In the genomic region with DNA sequence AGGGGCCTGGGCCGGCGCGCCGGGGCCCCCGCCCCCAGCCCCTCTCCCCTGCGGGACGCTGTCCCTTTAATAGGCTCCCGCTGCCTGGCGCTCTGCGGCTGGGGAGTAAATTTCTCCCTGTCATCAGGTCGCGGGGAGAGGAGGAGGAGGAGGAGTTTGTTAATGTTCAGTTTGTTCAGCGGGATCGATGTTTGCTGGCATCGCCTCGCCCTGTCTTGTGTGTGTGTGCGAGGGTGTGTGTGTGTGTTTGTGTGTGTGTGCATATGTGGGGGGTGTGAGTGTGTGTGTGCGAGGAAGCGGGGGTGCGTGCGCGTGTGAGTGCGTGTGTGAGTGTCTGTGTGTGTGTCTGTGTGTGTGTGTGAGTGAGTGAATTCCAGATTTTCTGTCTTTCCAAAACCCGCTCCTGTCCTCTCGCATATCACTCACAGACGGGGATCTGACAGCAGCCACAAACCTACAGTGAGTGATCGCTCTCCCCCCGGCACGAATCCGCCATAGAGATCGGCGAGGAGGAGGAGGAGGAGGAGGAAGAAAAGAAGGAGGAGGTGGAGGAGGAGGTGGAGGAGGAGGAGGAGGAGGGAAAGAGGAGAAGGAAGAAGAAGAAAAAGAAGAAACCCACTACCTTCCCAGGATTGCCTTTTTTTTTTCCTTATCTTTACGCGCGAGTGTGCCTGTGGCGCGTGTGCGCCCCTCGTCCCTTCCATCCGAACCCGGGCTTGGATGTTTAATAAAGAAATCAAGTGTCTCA, we compare ENCODE assay signal across 1 cellular context.
TF ChIP-seq lines count a peak whose summit lies in the region.

A gene with protein sequence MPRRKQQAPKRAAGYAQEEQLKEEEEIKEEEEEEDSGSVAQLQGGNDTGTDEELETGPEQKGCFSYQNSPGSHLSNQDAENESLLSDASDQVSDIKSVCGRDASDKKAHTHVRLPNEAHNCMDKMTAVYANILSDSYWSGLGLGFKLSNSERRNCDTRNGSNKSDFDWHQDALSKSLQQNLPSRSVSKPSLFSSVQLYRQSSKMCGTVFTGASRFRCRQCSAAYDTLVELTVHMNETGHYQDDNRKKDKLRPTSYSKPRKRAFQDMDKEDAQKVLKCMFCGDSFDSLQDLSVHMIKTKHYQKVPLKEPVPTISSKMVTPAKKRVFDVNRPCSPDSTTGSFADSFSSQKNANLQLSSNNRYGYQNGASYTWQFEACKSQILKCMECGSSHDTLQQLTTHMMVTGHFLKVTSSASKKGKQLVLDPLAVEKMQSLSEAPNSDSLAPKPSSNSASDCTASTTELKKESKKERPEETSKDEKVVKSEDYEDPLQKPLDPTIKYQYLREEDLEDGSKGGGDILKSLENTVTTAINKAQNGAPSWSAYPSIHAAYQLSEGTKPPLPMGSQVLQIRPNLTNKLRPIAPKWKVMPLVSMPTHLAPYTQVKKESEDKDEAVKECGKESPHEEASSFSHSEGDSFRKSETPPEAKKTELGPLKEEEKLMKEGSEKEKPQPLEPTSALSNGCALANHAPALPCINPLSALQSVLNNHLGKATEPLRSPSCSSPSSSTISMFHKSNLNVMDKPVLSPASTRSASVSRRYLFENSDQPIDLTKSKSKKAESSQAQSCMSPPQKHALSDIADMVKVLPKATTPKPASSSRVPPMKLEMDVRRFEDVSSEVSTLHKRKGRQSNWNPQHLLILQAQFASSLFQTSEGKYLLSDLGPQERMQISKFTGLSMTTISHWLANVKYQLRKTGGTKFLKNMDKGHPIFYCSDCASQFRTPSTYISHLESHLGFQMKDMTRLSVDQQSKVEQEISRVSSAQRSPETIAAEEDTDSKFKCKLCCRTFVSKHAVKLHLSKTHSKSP (N-terminal part only) (plus strand): TSS at position 169 of the 748 bp plus-strand sequence. CDS start 936 bp downstream, outside the sequence.

TF ChIP-seq in H1, 55 proteins besides CTCF, POLR2A, EP300 and RAD21:
- peak; percentile 85 for TF ChIP-seq SAP30 (IDR thresholded peaks at IDR 0.05; ENCODE audit: insufficient read depth, insufficient replicate concordance, low read length)
- TF ChIP-seq CREB1 (IDR thresholded peaks at IDR 0.05), result no peak
- TF ChIP-seq HDAC2 (IDR thresholded peaks at IDR 0.05; ENCODE audit: borderline replicate concordance in 1 of 2, low read depth in 2 of 2, low read length in 2 of 2), result 0 out of 4 replicates have a peak, but pooled peaks of 1 of the 2 experiments have one; percentile 51
- TF ChIP-seq, protein P1, sequence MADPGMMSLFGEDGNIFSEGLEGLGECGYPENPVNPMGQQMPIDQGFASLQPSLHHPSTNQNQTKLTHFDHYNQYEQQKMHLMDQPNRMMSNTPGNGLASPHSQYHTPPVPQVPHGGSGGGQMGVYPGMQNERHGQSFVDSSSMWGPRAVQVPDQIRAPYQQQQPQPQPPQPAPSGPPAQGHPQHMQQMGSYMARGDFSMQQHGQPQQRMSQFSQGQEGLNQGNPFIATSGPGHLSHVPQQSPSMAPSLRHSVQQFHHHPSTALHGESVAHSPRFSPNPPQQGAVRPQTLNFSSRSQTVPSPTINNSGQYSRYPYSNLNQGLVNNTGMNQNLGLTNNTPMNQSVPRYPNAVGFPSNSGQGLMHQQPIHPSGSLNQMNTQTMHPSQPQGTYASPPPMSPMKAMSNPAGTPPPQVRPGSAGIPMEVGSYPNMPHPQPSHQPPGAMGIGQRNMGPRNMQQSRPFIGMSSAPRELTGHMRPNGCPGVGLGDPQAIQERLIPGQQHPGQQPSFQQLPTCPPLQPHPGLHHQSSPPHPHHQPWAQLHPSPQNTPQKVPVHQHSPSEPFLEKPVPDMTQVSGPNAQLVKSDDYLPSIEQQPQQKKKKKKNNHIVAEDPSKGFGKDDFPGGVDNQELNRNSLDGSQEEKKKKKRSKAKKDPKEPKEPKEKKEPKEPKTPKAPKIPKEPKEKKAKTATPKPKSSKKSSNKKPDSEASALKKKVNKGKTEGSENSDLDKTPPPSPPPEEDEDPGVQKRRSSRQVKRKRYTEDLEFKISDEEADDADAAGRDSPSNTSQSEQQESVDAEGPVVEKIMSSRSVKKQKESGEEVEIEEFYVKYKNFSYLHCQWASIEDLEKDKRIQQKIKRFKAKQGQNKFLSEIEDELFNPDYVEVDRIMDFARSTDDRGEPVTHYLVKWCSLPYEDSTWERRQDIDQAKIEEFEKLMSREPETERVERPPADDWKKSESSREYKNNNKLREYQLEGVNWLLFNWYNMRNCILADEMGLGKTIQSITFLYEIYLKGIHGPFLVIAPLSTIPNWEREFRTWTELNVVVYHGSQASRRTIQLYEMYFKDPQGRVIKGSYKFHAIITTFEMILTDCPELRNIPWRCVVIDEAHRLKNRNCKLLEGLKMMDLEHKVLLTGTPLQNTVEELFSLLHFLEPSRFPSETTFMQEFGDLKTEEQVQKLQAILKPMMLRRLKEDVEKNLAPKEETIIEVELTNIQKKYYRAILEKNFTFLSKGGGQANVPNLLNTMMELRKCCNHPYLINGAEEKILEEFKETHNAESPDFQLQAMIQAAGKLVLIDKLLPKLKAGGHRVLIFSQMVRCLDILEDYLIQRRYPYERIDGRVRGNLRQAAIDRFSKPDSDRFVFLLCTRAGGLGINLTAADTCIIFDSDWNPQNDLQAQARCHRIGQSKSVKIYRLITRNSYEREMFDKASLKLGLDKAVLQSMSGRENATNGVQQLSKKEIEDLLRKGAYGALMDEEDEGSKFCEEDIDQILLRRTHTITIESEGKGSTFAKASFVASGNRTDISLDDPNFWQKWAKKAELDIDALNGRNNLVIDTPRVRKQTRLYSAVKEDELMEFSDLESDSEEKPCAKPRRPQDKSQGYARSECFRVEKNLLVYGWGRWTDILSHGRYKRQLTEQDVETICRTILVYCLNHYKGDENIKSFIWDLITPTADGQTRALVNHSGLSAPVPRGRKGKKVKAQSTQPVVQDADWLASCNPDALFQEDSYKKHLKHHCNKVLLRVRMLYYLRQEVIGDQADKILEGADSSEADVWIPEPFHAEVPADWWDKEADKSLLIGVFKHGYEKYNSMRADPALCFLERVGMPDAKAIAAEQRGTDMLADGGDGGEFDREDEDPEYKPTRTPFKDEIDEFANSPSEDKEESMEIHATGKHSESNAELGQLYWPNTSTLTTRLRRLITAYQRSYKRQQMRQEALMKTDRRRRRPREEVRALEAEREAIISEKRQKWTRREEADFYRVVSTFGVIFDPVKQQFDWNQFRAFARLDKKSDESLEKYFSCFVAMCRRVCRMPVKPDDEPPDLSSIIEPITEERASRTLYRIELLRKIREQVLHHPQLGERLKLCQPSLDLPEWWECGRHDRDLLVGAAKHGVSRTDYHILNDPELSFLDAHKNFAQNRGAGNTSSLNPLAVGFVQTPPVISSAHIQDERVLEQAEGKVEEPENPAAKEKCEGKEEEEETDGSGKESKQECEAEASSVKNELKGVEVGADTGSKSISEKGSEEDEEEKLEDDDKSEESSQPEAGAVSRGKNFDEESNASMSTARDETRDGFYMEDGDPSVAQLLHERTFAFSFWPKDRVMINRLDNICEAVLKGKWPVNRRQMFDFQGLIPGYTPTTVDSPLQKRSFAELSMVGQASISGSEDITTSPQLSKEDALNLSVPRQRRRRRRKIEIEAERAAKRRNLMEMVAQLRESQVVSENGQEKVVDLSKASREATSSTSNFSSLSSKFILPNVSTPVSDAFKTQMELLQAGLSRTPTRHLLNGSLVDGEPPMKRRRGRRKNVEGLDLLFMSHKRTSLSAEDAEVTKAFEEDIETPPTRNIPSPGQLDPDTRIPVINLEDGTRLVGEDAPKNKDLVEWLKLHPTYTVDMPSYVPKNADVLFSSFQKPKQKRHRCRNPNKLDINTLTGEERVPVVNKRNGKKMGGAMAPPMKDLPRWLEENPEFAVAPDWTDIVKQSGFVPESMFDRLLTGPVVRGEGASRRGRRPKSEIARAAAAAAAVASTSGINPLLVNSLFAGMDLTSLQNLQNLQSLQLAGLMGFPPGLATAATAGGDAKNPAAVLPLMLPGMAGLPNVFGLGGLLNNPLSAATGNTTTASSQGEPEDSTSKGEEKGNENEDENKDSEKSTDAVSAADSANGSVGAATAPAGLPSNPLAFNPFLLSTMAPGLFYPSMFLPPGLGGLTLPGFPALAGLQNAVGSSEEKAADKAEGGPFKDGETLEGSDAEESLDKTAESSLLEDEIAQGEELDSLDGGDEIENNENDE (IDR thresholded peaks at IDR 0.05; ENCODE audit: insufficient replicate concordance, low read length), result no peak
- no peak for TF ChIP-seq RXRA (IDR thresholded peaks at IDR 0.05; ENCODE audit: insufficient read depth, low read depth, low read length)
- TF ChIP-seq FOSL1 (IDR thresholded peaks at IDR 0.05; ENCODE audit: insufficient read depth, low read depth, low read length), result no peak
- no peak for TF ChIP-seq ZNF274 (IDR thresholded peaks at IDR 0.05; ENCODE audit: borderline replicate concordance, extremely low read depth, low read length)
- peak; percentile 33 for TF ChIP-seq ASH2L (IDR thresholded peaks at IDR 0.05; ENCODE audit: low read length)
- TF ChIP-seq SP1 (IDR thresholded peaks at IDR 0.05; ENCODE audit: low read depth, low read length), result no peak
- peak; percentile 14 for TF ChIP-seq RNF2 (IDR thresholded peaks at IDR 0.05; ENCODE audit: borderline replicate concordance, low read depth, low read length, missing control alignments, poor library complexity, severe bottlenecking)
- no peak for TF ChIP-seq CBX8 (IDR thresholded peaks at IDR 0.05; ENCODE audit: borderline replicate concordance, low read depth, low read length)
- TF ChIP-seq SUZ12 (IDR thresholded peaks at IDR 0.05; ENCODE audit: low read length), result no peak
- TF ChIP-seq HDAC6 (IDR thresholded peaks at IDR 0.05; ENCODE audit: low read depth, low read length), result no peak
- no peak for TF ChIP-seq RBBP5 (IDR thresholded peaks at IDR 0.05; ENCODE audit: borderline replicate concordance, low read depth, low read length)
- no peak for TF ChIP-seq EGR1 (IDR thresholded peaks at IDR 0.05; ENCODE audit: borderline replicate concordance, low read depth, low read length)
- TF ChIP-seq PHF8 (conservative IDR thresholded peaks at IDR 0.05; ENCODE audit: low read depth, low read length), result 0 out of 2 replicates have a peak, but pooled peaks have one; percentile 33
- TF ChIP-seq TAF7 (optimal IDR thresholded peaks at IDR 0.05; ENCODE audit: borderline replicate concordance, low read depth, low read length), result no peak
- TF ChIP-seq RFX5 (IDR thresholded peaks at IDR 0.05; ENCODE audit: borderline replicate concordance, low read depth, low read length), result no peak
- TF ChIP-seq, protein P2, sequence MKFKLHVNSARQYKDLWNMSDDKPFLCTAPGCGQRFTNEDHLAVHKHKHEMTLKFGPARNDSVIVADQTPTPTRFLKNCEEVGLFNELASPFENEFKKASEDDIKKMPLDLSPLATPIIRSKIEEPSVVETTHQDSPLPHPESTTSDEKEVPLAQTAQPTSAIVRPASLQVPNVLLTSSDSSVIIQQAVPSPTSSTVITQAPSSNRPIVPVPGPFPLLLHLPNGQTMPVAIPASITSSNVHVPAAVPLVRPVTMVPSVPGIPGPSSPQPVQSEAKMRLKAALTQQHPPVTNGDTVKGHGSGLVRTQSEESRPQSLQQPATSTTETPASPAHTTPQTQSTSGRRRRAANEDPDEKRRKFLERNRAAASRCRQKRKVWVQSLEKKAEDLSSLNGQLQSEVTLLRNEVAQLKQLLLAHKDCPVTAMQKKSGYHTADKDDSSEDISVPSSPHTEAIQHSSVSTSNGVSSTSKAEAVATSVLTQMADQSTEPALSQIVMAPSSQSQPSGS (IDR thresholded peaks at IDR 0.05; ENCODE audit: low read length), result no peak
- TF ChIP-seq, protein P3, sequence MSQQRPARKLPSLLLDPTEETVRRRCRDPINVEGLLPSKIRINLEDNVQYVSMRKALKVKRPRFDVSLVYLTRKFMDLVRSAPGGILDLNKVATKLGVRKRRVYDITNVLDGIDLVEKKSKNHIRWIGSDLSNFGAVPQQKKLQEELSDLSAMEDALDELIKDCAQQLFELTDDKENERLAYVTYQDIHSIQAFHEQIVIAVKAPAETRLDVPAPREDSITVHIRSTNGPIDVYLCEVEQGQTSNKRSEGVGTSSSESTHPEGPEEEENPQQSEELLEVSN (IDR thresholded peaks at IDR 0.05), result no peak
- no peak for TF ChIP-seq TAF1 (IDR thresholded peaks at IDR 0.05; ENCODE audit: low read depth, low read length)
- TF ChIP-seq SIN3A (conservative IDR thresholded peaks at IDR 0.05 in 1 of 2, IDR thresholded peaks at IDR 0.05 in 1 of 2; ENCODE audit: low read depth in 1 of 2, low read length in 2 of 2), result no peak; a peak in 1 of 4 replicates
